ENCODE assay signal across 14 cellular contexts in the genomic region with DNA sequence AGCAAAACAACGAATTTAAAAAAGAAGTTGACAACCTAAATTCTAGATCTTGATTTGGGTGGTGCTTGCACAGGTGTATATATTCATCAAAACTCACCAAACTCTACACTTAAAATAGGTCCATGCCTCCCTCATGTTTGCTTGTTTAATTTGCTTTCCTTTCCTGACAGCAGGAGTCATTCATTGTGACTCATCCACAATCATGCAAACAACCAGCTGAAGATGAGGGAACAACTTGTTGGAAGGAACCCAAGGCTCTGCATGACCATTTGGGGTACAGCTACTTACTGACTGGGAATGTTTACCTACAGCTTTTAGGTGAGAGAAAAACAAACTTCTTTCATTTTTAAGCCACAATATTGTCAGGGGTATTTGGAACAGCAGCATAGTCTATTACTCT.
A peak's percentile ranks its signal among the peaks of the same experiment; 100 is the strongest.
DNase-seq lines count a peak whose midpoint lies in the region; ATAC-seq and TF ChIP-seq lines count a peak whose summit lies in the region.
"Had no signal": no experiment of that assay in that cellular context is flagged by ENCODE, and none has a peak within 500 bp of the region (broad histone marks: within the 10 kb centered on the region; RNA-seq: fewer than 3 reads in every experiment).

No MANE protein-coding gene starts in this region.

- WGBS in mammary epithelial cell (ENCODE audit: low coverage, missing lambda C conversion rate): 100% methylated on average over 1 of the region's 1 CpG
- 63 to 69% methylated on average over 1 of the region's 1 CpG for WGBS in transverse colon (ENCODE audit: low coverage in 1 of 2), 2 donors

- ATAC-seq in left lung: peak; percentile 43
- no peak for ATAC-seq in HG02840 (IDR thresholded peaks at IDR 0.05; ENCODE audit: low FRiP score, unreplicated experiment)
- ATAC-seq in HG03280 (IDR thresholded peaks at IDR 0.05; ENCODE audit: unreplicated experiment): no peak
- ATAC-seq in activated CD8-positive, alpha-beta T cell treated with anti-CD3 and anti-CD28 coated beads, Interleukin-2, amount 10 ng/mL, durations not matched to agents 7 days and 5 days: no peak
- ATAC-seq: activated naive CD4-positive, alpha-beta T cell treated with anti-CD3 and anti-CD28 coated beads, Interleukin-2, amount 50 U/mL, for 72 hours had no signal

- H3K9me3 ChIP-seq in mammary epithelial cell (replicated peaks; ENCODE audit: insufficient read depth, low read length): no peaks in the 10 kb centered on the region
- H3K9me3 ChIP-seq in left lung: no peaks in the 10 kb centered on the region
- H3K9me3 ChIP-seq in transverse colon: no peaks in the 10 kb centered on the region
- H3K9me3 ChIP-seq: SJSA1 had no signal

- dilution Hi-C loops in mammary epithelial cell (cut with HindIII; ENCODE audit: low sequenced_read_pairs): no loop called here

- no peaks in the 10 kb centered on the region for H4K20me1 ChIP-seq in mammary epithelial cell (ENCODE audit: insufficient read depth, low read length)

- H3K4me1 Mint-ChIP-seq in activated CD8-positive, alpha-beta T cell treated with anti-CD3 and anti-CD28 coated beads, Interleukin-2, amount 10 ng/mL, durations not matched to agents 7 days and 5 days (ENCODE audit: low read depth): no peaks in the 10 kb centered on the region
- H3K4me1 Mint-ChIP-seq: CD4-positive, alpha-beta memory T cell had no signal

- BruUV-seq in mammary epithelial cell (replicated peaks; lab: Mats Ljungman, UMichigan): no TSS peak

- H3K36me3 ChIP-seq in mammary epithelial cell (ENCODE audit: insufficient read depth, low read length): no peaks in the 10 kb centered on the region
- no peaks in the 10 kb centered on the region for H3K36me3 ChIP-seq in left lung
- H3K36me3 ChIP-seq in transverse colon: no peaks in the 10 kb centered on the region
- H3K36me3 ChIP-seq: SJSA1 had no signal

- in situ Hi-C loops in mammary epithelial cell (cut with MboI; ENCODE audit: low sequenced_read_pairs in 2 of 2) (no loop called here), transverse colon (cut with MboI; ENCODE audit: low pct_ligation_motif_present in 1 of 4, low pct_unique_long_range_greater_than_20kb in 1 of 4, low sequenced_read_pairs in 3 of 4) (no loop called here)

- H2AFZ ChIP-seq in mammary epithelial cell (ENCODE audit: low read depth, low read length): no peak overlapping the region

- H3K36me3 Mint-ChIP-seq in activated CD8-positive, alpha-beta T cell treated with anti-CD3 and anti-CD28 coated beads, Interleukin-2, amount 10 ng/mL, durations not matched to agents 7 days and 5 days (ENCODE audit: low read depth): no peaks in the 10 kb centered on the region
- H3K36me3 Mint-ChIP-seq: activated naive CD4-positive, alpha-beta T cell treated with anti-CD3 and anti-CD28 coated beads, Interleukin-2, amount 50 U/mL, for 72 hours; CD4-positive, alpha-beta memory T cell had no signal

- no peak for TF ChIP-seq CTCF in mammary epithelial cell (conservative IDR thresholded peaks at IDR 0.05 in 1 of 2, IDR thresholded peaks at IDR 0.05 in 1 of 2; ENCODE audit: extremely low read depth in 1 of 2, insufficient read depth in 1 of 2, low read depth in 1 of 2, low read length in 2 of 2)
- no peak for TF ChIP-seq CTCF in left lung (IDR thresholded peaks at IDR 0.05)
- no peak for TF ChIP-seq CTCF in transverse colon (IDR thresholded peaks at IDR 0.05)

- H3K4me1 ChIP-seq in mammary epithelial cell (ENCODE audit: insufficient read depth, low read length) (no peaks in the 10 kb centered on the region), left lung (no peaks in the 10 kb centered on the region), transverse colon (no peaks in the 10 kb centered on the region)
- H3K4me1 ChIP-seq: SJSA1 had no signal

- POLR2A ChIA-PET in activated CD8-positive, alpha-beta T cell treated with anti-CD3 and anti-CD28 coated beads, Interleukin-2, amount 10 ng/mL, durations not matched to agents 7 days and 5 days (lab: Charles Lee): no interaction called here

- CTCF ChIA-PET in mammary epithelial cell (lab: Charles Lee; ENCODE audit: low non-redundant PET): interaction anchor here (0.6 kb wide), 1 partner anchor 1160 kb away, joined by 3 read pairs; no protein-coding TSS in a partner anchor
- CTCF ChIA-PET in activated CD8-positive, alpha-beta T cell treated with anti-CD3 and anti-CD28 coated beads, Interleukin-2, amount 10 ng/mL, durations not matched to agents 7 days and 5 days (lab: Charles Lee): no interaction called here

- no peak overlapping the region for H3K4me2 ChIP-seq in mammary epithelial cell (ENCODE audit: insufficient read depth, low read depth, low read length)
- H3K4me2 ChIP-seq: smooth muscle cell had no signal

- no peak for TF ChIP-seq EP300 in transverse colon (IDR thresholded peaks at IDR 0.05; ENCODE audit: low read depth)

- H3K27ac Mint-ChIP-seq in activated CD8-positive, alpha-beta T cell treated with anti-CD3 and anti-CD28 coated beads, Interleukin-2, amount 10 ng/mL, durations not matched to agents 7 days and 5 days: no peak overlapping the region
- H3K27ac Mint-ChIP-seq: activated naive CD4-positive, alpha-beta T cell treated with anti-CD3 and anti-CD28 coated beads, Interleukin-2, amount 50 U/mL, for 72 hours; CD4-positive, alpha-beta memory T cell had no signal

- intact Hi-C loops in mammary epithelial cell (cut with micrococcal nuclease): no loop called here
- intact Hi-C loops in left lung (cut with DNase I): no loop called here
- intact Hi-C loops in transverse colon (cut with DNase I; ENCODE audit: low total_unique reads): no loop called here

- H3K27ac ChIP-seq in mammary epithelial cell (ENCODE audit: insufficient read depth, low read depth, low read length): no peak overlapping the region
- no peak overlapping the region for H3K27ac ChIP-seq in left lung
- H3K27ac ChIP-seq in transverse colon: no peak overlapping the region
- H3K27ac ChIP-seq: SJSA1 had no signal

- H3K79me2 ChIP-seq in mammary epithelial cell (ENCODE audit: insufficient read depth, low read length): no peaks in the 10 kb centered on the region

- H3K4me3 ChIP-seq in mammary epithelial cell (replicated peaks in 1 of 3; ENCODE audit: insufficient read depth in 1 of 3, low read depth in 2 of 3, low read length in 3 of 3): no peak overlapping the region
- H3K4me3 ChIP-seq in left lung: no peak overlapping the region
- H3K4me3 ChIP-seq in transverse colon: no peak overlapping the region
- H3K4me3 ChIP-seq: SJSA1, smooth muscle cell had no signal

- TF ChIP-seq POLR2A in transverse colon (IDR thresholded peaks at IDR 0.05): no peak

- H3K9ac ChIP-seq in mammary epithelial cell (ENCODE audit: insufficient read depth, low read length): no peak overlapping the region

- H3K27me3 ChIP-seq in mammary epithelial cell (ENCODE audit: insufficient read depth, low read length): peaks cover 2% of the 10 kb centered on the region
- no peaks in the 10 kb centered on the region for H3K27me3 ChIP-seq in left lung
- no peaks in the 10 kb centered on the region for H3K27me3 ChIP-seq in transverse colon
- H3K27me3 ChIP-seq: SJSA1 had no signal

- H3K27me3 Mint-ChIP-seq in activated CD8-positive, alpha-beta T cell treated with anti-CD3 and anti-CD28 coated beads, Interleukin-2, amount 10 ng/mL, durations not matched to agents 7 days and 5 days (ENCODE audit: low read depth): peaks cover 7% of the 10 kb centered on the region

- DNase-seq in DMS53 treated with DMSO at 0.1 percent for 48 hours (lab: John Stamatoyannopoulos, UW; ENCODE audit: unreplicated experiment) (peak; percentile 71), M059J (ENCODE audit: low read depth) (peak; percentile 90), mammary epithelial cell (peak; percentile 64), left lung (no peak), transverse colon (no peak)
- no peak for DNase-seq in activated CD8-positive, alpha-beta T cell treated with anti-CD3 and anti-CD28 coated beads, Interleukin-2, amount 10 ng/mL, durations not matched to agents 7 days and 5 days
- DNase-seq: CD4-positive, alpha-beta memory T cell; cortex of kidney; NCI-H524 had no signal

- no peaks in the 10 kb centered on the region for H3K9me3 Mint-ChIP-seq in activated CD8-positive, alpha-beta T cell treated with anti-CD3 and anti-CD28 coated beads, Interleukin-2, amount 10 ng/mL, durations not matched to agents 7 days and 5 days (ENCODE audit: insufficient read depth)
- H3K9me3 Mint-ChIP-seq: activated naive CD4-positive, alpha-beta T cell treated with anti-CD3 and anti-CD28 coated beads, Interleukin-2, amount 50 U/mL, for 72 hours had no signal

- no peak overlapping the region for H3K4me3 Mint-ChIP-seq in activated CD8-positive, alpha-beta T cell treated with anti-CD3 and anti-CD28 coated beads, Interleukin-2, amount 10 ng/mL, durations not matched to agents 7 days and 5 days
- H3K4me3 Mint-ChIP-seq: CD4-positive, alpha-beta memory T cell had no signal

Comparison
In these comparisons a context has a peak if more than half of its experiments do, and no peak if none do; other contexts are left out.
1. DNase-seq: peak in DMS53 treated with DMSO at 0.1 percent for 48 hours (single experiment), M059J (single experiment) and mammary epithelial cell (single experiment); none in left lung (0 of 2), transverse colon (single experiment) and activated CD8-positive, alpha-beta T cell treated with anti-CD3 and anti-CD28 coated beads, Interleukin-2, amount 10 ng/mL, durations not matched to agents 7 days and 5 days (single experiment).